1 cellular context compared by ENCODE assay signal in genomic region chr10:121975295-121976086, GRCh38.
TF ChIP-seq lines count a peak whose summit lies in the region.

No MANE protein-coding gene starts in this region.

TF ChIP-seq in HepG2, 621 proteins besides CTCF, POLR2A, EP300 and RAD21:
- no peak for TF ChIP-seq ZNF350 (CRISPR knock-in tag; IDR thresholded peaks at IDR 0.05; ENCODE audit: borderline replicate concordance, low read depth)
- TF ChIP-seq BHLHE40 (IDR thresholded peaks at IDR 0.05; ENCODE audit: low read length) = 0 out of 2 replicates have a peak, but pooled peaks have one; percentile 13
- 0 out of 2 replicates have a peak, but pooled peaks have one; percentile 7 for TF ChIP-seq ZSCAN29 (CRISPR knock-in tag; conservative IDR thresholded peaks at IDR 0.05)
- TF ChIP-seq MED1 (CRISPR knock-in tag; IDR thresholded peaks at IDR 0.05) = no peak
- no peak for TF ChIP-seq SKI (IDR thresholded peaks at IDR 0.05; ENCODE audit: partially characterized antibody)
- TF ChIP-seq ZNF556 (CRISPR knock-in tag; IDR thresholded peaks at IDR 0.05; ENCODE audit: borderline replicate concordance) = peak; percentile 55; the same call in 1 of the 2 replicates
- peak; percentile 100 for TF ChIP-seq ZNF124 (CRISPR knock-in tag; IDR thresholded peaks at IDR 0.05)
- TF ChIP-seq TCF12 (IDR thresholded peaks at IDR 0.05) = no peak
- no peak for TF ChIP-seq TCF12 (CRISPR knock-in tag; IDR thresholded peaks at IDR 0.05)
- no peak for TF ChIP-seq MAZ (IDR thresholded peaks at IDR 0.05; ENCODE audit: borderline replicate concordance, low read depth, low read length)
- TF ChIP-seq MAZ (CRISPR knock-in tag; IDR thresholded peaks at IDR 0.05; ENCODE audit: low read depth) = no peak
- peak; percentile 9; the same call in 1 of the 2 replicates for TF ChIP-seq HOXA9 (CRISPR knock-in tag; IDR thresholded peaks at IDR 0.05; ENCODE audit: borderline replicate concordance)
- no peak for TF ChIP-seq BCL6 (CRISPR knock-in tag; IDR thresholded peaks at IDR 0.05)
- TF ChIP-seq ZMAT5 (CRISPR knock-in tag; IDR thresholded peaks at IDR 0.05; ENCODE audit: borderline replicate concordance, low read depth) = no peak
- 0 out of 2 replicates have a peak, but pooled peaks have one; percentile 15 for TF ChIP-seq FIP1L1 (IDR thresholded peaks at IDR 0.05; ENCODE audit: borderline replicate concordance, insufficient read depth, low read depth, low read length)
- TF ChIP-seq CSRNP2 (CRISPR knock-in tag; conservative IDR thresholded peaks at IDR 0.05; ENCODE audit: low read depth) = no peak
- no peak for TF ChIP-seq MXD3 (CRISPR knock-in tag; IDR thresholded peaks at IDR 0.05)
- 0 out of 2 replicates have a peak, but pooled peaks have one; percentile 44 for TF ChIP-seq HNRNPL (IDR thresholded peaks at IDR 0.05; ENCODE audit: low read depth, low read length)
- no peak for TF ChIP-seq HOXA3 (CRISPR knock-in tag; IDR thresholded peaks at IDR 0.05)
- TF ChIP-seq ZNF773 (CRISPR knock-in tag; IDR thresholded peaks at IDR 0.05; ENCODE audit: borderline replicate concordance) = no peak
- no peak for TF ChIP-seq NR0B2 (CRISPR knock-in tag; IDR thresholded peaks at IDR 0.05)
- 0 out of 2 replicates have a peak, but pooled peaks have one; percentile 26 for TF ChIP-seq GFI1 (CRISPR knock-in tag; IDR thresholded peaks at IDR 0.05; ENCODE audit: borderline replicate concordance)
- no peak for TF ChIP-seq MED13 (CRISPR knock-in tag; IDR thresholded peaks at IDR 0.05)
- TF ChIP-seq HDAC1 (CRISPR knock-in tag; IDR thresholded peaks at IDR 0.05) = 0 out of 2 replicates have a peak, but pooled peaks have one; percentile 13
- TF ChIP-seq ZNF776 (CRISPR knock-in tag; IDR thresholded peaks at IDR 0.05) = 0 out of 2 replicates have a peak, but pooled peaks have one; percentile 18
- TF ChIP-seq GRHL1 (CRISPR knock-in tag; conservative IDR thresholded peaks at IDR 0.05) = no peak
- TF ChIP-seq HNRNPH1 (optimal IDR thresholded peaks at IDR 0.05; ENCODE audit: low read depth, low read length) = no peak
- TF ChIP-seq ZBTB7B (CRISPR knock-in tag; IDR thresholded peaks at IDR 0.05) = 0 out of 2 replicates have a peak, but pooled peaks have one; percentile 30
- TF ChIP-seq CHCHD3 (CRISPR knock-in tag; IDR thresholded peaks at IDR 0.05) = peak; percentile 42; the same call in 1 of the 2 replicates
- TF ChIP-seq ARID2 (CRISPR knock-in tag; IDR thresholded peaks at IDR 0.05; ENCODE audit: borderline replicate concordance) = no peak
